ENCODE assay signal across 1 cellular context in genomic region chr10:72625608-72626443, GRCh38.
A peak's percentile ranks its signal among the peaks of the same experiment; 100 is the strongest.
TF ChIP-seq lines count a peak whose summit lies in the region.

A gene with protein sequence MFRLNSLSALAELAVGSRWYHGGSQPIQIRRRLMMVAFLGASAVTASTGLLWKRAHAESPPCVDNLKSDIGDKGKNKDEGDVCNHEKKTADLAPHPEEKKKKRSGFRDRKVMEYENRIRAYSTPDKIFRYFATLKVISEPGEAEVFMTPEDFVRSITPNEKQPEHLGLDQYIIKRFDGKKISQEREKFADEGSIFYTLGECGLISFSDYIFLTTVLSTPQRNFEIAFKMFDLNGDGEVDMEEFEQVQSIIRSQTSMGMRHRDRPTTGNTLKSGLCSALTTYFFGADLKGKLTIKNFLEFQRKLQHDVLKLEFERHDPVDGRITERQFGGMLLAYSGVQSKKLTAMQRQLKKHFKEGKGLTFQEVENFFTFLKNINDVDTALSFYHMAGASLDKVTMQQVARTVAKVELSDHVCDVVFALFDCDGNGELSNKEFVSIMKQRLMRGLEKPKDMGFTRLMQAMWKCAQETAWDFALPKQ (minus strand): TSS chr10:72626079. CDS start chr10:72566793, 59,286 bp downstream.

TF ChIP-seq in K562, 482 proteins besides CTCF, POLR2A, EP300 and RAD21 (continued from another document):
- TF ChIP-seq NFIC (IDR thresholded peaks at IDR 0.05): no peak; the same call in 1 of the 2 replicates
- peak; percentile 89 for TF ChIP-seq E2F1 (CRISPR knock-in tag; IDR thresholded peaks at IDR 0.05)
- 0 out of 2 replicates have a peak, but pooled peaks have one; percentile 25 for TF ChIP-seq HES1 (IDR thresholded peaks at IDR 0.05; ENCODE audit: low read depth)
- no peak for TF ChIP-seq ZFP91 (CRISPR knock-in tag; IDR thresholded peaks at IDR 0.05)
- peak; percentile 96 for TF ChIP-seq E2F3 (CRISPR knock-in tag; IDR thresholded peaks at IDR 0.05)
- TF ChIP-seq PRMT5 (CRISPR knock-in tag; IDR thresholded peaks at IDR 0.05): no peak
- TF ChIP-seq KAT2B (IDR thresholded peaks at IDR 0.05; ENCODE audit: low read depth, low read length): no peak
- peak; percentile 42 for TF ChIP-seq POU5F1 (IDR thresholded peaks at IDR 0.05; ENCODE audit: borderline replicate concordance, low read depth, low read length, partially characterized antibody)
- no peak for TF ChIP-seq RFX7 (CRISPR knock-in tag; IDR thresholded peaks at IDR 0.05)
- no peak; the same call in 1 of the 2 replicates for TF ChIP-seq NCOA1 (IDR thresholded peaks at IDR 0.05; ENCODE audit: low read depth)
- TF ChIP-seq CCNT2 (IDR thresholded peaks at IDR 0.05; ENCODE audit: borderline replicate concordance, extremely low read depth, insufficient read length, low read depth, low read length): peak; percentile 31
- TF ChIP-seq HDGF (IDR thresholded peaks at IDR 0.05): no peak
- no peak for TF ChIP-seq PHB (CRISPR knock-in tag; IDR thresholded peaks at IDR 0.05)
- TF ChIP-seq RNF219 (CRISPR knock-in tag; IDR thresholded peaks at IDR 0.05): no peak
- TF ChIP-seq ZNF134 (CRISPR knock-in tag; conservative IDR thresholded peaks at IDR 0.05): no peak
- TF ChIP-seq, protein P1, sequence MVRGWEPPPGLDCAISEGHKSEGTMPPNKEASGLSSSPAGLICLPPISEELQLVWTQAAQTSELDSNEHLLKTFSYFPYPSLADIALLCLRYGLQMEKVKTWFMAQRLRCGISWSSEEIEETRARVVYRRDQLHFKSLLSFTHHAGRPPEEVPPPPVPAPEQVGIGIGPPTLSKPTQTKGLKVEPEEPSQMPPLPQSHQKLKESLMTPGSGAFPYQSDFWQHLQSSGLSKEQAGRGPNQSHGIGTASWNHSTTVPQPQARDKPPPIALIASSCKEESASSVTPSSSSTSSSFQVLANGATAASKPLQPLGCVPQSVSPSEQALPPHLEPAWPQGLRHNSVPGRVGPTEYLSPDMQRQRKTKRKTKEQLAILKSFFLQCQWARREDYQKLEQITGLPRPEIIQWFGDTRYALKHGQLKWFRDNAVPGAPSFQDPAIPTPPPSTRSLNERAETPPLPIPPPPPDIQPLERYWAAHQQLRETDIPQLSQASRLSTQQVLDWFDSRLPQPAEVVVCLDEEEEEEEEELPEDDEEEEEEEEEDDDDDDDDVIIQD (CRISPR knock-in tag; IDR thresholded peaks at IDR 0.05): no peak
- TF ChIP-seq ZBTB9 (CRISPR knock-in tag; IDR thresholded peaks at IDR 0.05): peak; percentile 75; the same call in 1 of the 2 replicates
- peak; percentile 80; the same call in 1 of the 2 replicates for TF ChIP-seq MYC (IDR thresholded peaks at IDR 0.05; ENCODE audit: low read depth, low read length)
- no peak for TF ChIP-seq MYC (CRISPR knock-in tag; IDR thresholded peaks at IDR 0.05; ENCODE audit: borderline replicate concordance, low read depth)
